ENCODE assay signal across 18 cellular contexts in the genomic region with DNA sequence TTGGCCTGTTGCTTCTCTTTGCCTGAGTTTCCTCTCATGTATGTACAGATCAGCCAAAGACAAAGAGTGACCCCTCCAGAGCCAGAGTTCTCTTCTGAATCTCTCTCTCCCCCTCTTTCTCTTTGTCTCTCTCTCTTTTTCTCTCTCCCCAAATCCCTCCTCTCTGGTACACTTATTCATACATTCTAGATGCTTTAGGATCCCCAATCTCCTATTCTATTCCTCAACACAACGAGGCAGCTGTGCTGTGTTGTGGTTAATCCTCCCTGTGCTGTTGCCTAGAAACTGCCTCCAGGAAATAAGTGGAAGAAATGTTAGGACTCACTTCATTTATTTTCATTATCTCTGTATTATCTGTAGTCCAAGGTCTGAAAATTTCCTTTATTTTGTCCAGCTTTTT.
"Had no signal": no experiment of that assay in that cellular context is flagged by ENCODE, and none has a peak within 500 bp of the region (broad histone marks: within the 10 kb centered on the region; RNA-seq: fewer than 3 reads in every experiment).

No MANE protein-coding gene starts in this region.

- H3K4me1 Mint-ChIP-seq: natural killer cell; stimulated activated naive B cell treated with anti-CD40 and anti-IgM and Interleukin-4, amounts not matched to agents 10 μg/mL and 1 μg/mL and 100 μg/mL, for 72 hours; stimulated activated naive CD8-positive, alpha-beta T cell treated with anti-CD3 and anti-CD28 coated beads, Interleukin-15, amount 100 ng/mL, for 72 hours had no signal

- H3K4me1 ChIP-seq: heart left ventricle, testis, tibial nerve had no signal

- H3K36me3 ChIP-seq: heart left ventricle, neutrophil, sigmoid colon, tibial nerve had no signal

- H3K27me3 ChIP-seq: neutrophil, sigmoid colon, testis, tibial nerve had no signal

- FAIRE-seq: colon, frontal cortex had no signal

- H3K36me3 Mint-ChIP-seq: natural killer cell; stimulated activated naive B cell treated with anti-CD40 and anti-IgM and Interleukin-4, amounts not matched to agents 10 μg/mL and 1 μg/mL and 100 μg/mL, for 72 hours had no signal

- DNase-seq: cerebellar nuclear complex; dermis blood vessel endothelial cell; heart left ventricle; hippocampal formation; mucosa of descending colon; natural killer cell; posterior cingulate gyrus; sigmoid colon; stimulated activated CD4-positive, alpha-beta T cell treated with anti-CD3 and anti-CD28 coated beads, Interleukin-2, amount 100 ng/mL, for 24 hours; stimulated activated CD4-positive, alpha-beta T cell treated with anti-CD3 and anti-CD28 coated beads, Interleukin-4, amount 100 ng/mL, for 4 hours; stimulated activated naive B cell treated with anti-CD40 and anti-IgM and Interleukin-4, amounts not matched to agents 10 μg/mL and 1 μg/mL and 100 μg/mL, for 72 hours; stimulated activated naive CD8-positive, alpha-beta T cell treated with anti-CD3 and anti-CD28 coated beads, Interleukin-15, amount 100 ng/mL, for 72 hours; testis had no signal

- H3K4me3 Mint-ChIP-seq: natural killer cell; stimulated activated naive B cell treated with anti-CD40 and anti-IgM and Interleukin-4, amounts not matched to agents 10 μg/mL and 1 μg/mL and 100 μg/mL, for 72 hours; stimulated activated naive CD8-positive, alpha-beta T cell treated with anti-CD3 and anti-CD28 coated beads, Interleukin-15, amount 100 ng/mL, for 72 hours had no signal

- H3K9me3 ChIP-seq: heart left ventricle, mucosa of descending colon, neutrophil, sigmoid colon, testis, tibial nerve had no signal

- H3K27ac ChIP-seq: heart left ventricle, neutrophil, sigmoid colon, skin epidermis, testis, tibial nerve had no signal

- H3K9me3 Mint-ChIP-seq: natural killer cell had no signal

- H3K27ac Mint-ChIP-seq: natural killer cell; stimulated activated naive B cell treated with anti-CD40 and anti-IgM and Interleukin-4, amounts not matched to agents 10 μg/mL and 1 μg/mL and 100 μg/mL, for 72 hours had no signal

- ATAC-seq: heart left ventricle; mucosa of descending colon; natural killer cell; stimulated activated naive B cell treated with anti-CD40 and anti-IgM and Interleukin-4, amounts not matched to agents 10 μg/mL and 1 μg/mL and 100 μg/mL, for 72 hours; stimulated activated naive CD8-positive, alpha-beta T cell treated with anti-CD3 and anti-CD28 coated beads, Interleukin-15, amount 100 ng/mL, for 72 hours had no signal

- H3K4me3 ChIP-seq: heart left ventricle, mucosa of descending colon, sigmoid colon, skin epidermis, testis, tibial nerve had no signal
